In the genomic region with DNA sequence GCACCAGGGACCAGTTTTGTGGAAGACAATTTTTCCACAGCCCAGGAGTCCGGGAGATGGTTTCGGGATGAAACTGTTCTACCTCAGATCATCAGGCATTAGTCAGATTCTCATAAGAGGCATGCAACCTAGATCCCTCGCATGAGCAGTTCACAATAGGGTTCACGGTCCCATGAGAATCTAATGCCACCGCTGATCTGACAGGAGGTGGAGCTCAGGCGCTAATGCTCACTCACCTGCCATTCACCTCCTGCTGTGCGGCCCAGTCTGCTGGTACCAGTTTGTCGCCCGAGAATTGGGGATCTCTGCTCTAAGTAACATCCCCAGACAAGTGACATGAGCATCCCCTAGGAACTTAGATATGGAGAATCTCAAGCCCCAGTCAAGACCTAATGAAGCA, we compare ENCODE assay signal across 15 cellular contexts.
DNase-seq lines count a peak whose midpoint lies in the region; ATAC-seq and FAIRE-seq lines count a peak whose summit lies in the region.
"Had no signal": no experiment of that assay in that cellular context is flagged by ENCODE, and none has a peak within 500 bp of the region (broad histone marks: within the 10 kb centered on the region; RNA-seq: fewer than 3 reads in every experiment).

No MANE protein-coding gene starts in this region.

- no peak for ATAC-seq in HG02588 (IDR thresholded peaks at IDR 0.05; ENCODE audit: unreplicated experiment)
- ATAC-seq: CD8-positive, alpha-beta T cell had no signal

- 64 to 81% (median 80%) methylated on average over 9 of the region's 9 CpGs for WGBS in small intestine, 3 donors

- H3K36me3 ChIP-seq in small intestine (ENCODE audit: control insufficient read depth in 2 of 2, insufficient read depth in 2 of 2, low read length in 2 of 2), result peaks cover 0 to 3% of the 10 kb centered on the region in 2 donors

- H3K27ac ChIP-seq in small intestine (ENCODE audit: low read depth in 1 of 2, low read length in 1 of 2), result no peak overlapping the region
- H3K27ac ChIP-seq: 22Rv1 had no signal

- H3K4me1 ChIP-seq in small intestine (ENCODE audit: control insufficient read depth in 2 of 2, insufficient read depth in 1 of 2, low read depth in 1 of 2, low read length in 1 of 2), result no peaks in the 10 kb centered on the region

- DNase-seq in DMS53 (lab: John Stamatoyannopoulos, UW) (peak; percentile 7), DMS53 treated with DMSO at 0.1 percent for 48 hours (lab: John Stamatoyannopoulos, UW; ENCODE audit: unreplicated experiment) (no peak), NCI-H2171 (lab: John Stamatoyannopoulos, UW) (peak; percentile 38), mucosa of gallbladder (ENCODE audit: low spot score) (peak; percentile 23), small intestine (peak; percentile 50), OCI-M1 (lab: John Stamatoyannopoulos, UW) (no peak), HuH-7 (ENCODE audit: low spot score) (no peak)
- DNase-seq: CD8-positive, alpha-beta T cell; COR-L47; DMS153; GF-D8; GOT3; H9 had no signal

- no peak for FAIRE-seq in small intestine (lab: Jason Lieb, UNC)

- no peak overlapping the region for H3K4me3 ChIP-seq in small intestine (ENCODE audit: low read depth in 1 of 2, low read length in 2 of 2)

- no peaks in the 10 kb centered on the region for H3K27me3 ChIP-seq in small intestine (ENCODE audit: control insufficient read depth in 2 of 2, insufficient read depth in 2 of 2, low read length in 2 of 2)

- H3K9me3 ChIP-seq in small intestine (ENCODE audit: control insufficient read depth, low read depth), result no peaks in the 10 kb centered on the region

Comparison
In these comparisons a context has a peak if more than half of its experiments do, and no peak if none do; other contexts are left out.
1. DNase-seq: peak in DMS53 (single experiment), NCI-H2171 (single experiment), mucosa of gallbladder (single experiment) and small intestine (single experiment); none in DMS53 treated with DMSO at 0.1 percent for 48 hours (single experiment), OCI-M1 (single experiment) and HuH-7 (single experiment).